19 cellular contexts compared by ENCODE assay signal in the genomic region with DNA sequence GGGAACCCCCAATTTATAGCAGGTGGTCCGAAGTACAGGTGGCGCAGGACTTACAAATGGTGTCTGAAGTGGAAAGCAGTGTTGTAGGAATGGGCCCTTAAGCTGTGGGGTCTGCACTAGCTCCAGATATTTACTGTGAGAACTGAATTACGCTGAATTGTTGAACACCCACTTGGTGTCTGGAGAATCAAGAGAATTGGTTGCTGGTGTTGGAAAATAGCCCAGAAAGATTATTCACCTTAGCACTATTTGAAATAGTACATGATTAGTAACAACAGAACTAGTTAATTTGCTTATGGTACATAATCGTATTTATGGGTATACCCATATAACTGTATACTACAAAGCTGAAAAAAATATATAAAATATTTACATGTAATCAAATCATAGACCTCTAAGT.
"Had no signal": no experiment of that assay in that cellular context is flagged by ENCODE, and none has a peak within 500 bp of the region (broad histone marks: within the 10 kb centered on the region; RNA-seq: fewer than 3 reads in every experiment).

No MANE protein-coding gene starts in this region.

- H3K4me3 ChIP-seq: right lobe of liver, smooth muscle cell, upper lobe of right lung had no signal

- H3K36me3 ChIP-seq: brain microvascular endothelial cell, right lobe of liver, upper lobe of right lung had no signal

- H3K27me3 Mint-ChIP-seq: activated CD4-positive, alpha-beta T cell treated with anti-CD3 and anti-CD28 coated beads, Interleukin-2, amount 10 ng/mL, durations not matched to agents 24 days and 14 days; dendritic cell treated with granulocyte-macrophage colony-stimulating factor and Interleukin-4, amounts not matched to agents 40 ng/mL and 50 ng/mL, for 4 days; effector memory CD8-positive, alpha-beta T cell; memory B cell; naive thymus-derived CD8-positive, alpha-beta T cell; stimulated activated naive CD8-positive, alpha-beta T cell treated with anti-CD3 and anti-CD28 coated beads, Interleukin-15, amount 100 ng/mL, for 72 hours had no signal

- H3K27me3 ChIP-seq: brain microvascular endothelial cell, right lobe of liver, upper lobe of right lung had no signal

- H3K9me3 Mint-ChIP-seq: activated CD4-positive, alpha-beta T cell treated with anti-CD3 and anti-CD28 coated beads, Interleukin-2, amount 10 ng/mL, durations not matched to agents 24 days and 14 days; activated naive CD4-positive, alpha-beta T cell treated with anti-CD3 and anti-CD28 coated beads, Interleukin-2, amount 50 U/mL, for 72 hours; dendritic cell treated with granulocyte-macrophage colony-stimulating factor and Interleukin-4, amounts not matched to agents 40 ng/mL and 50 ng/mL, for 4 days; effector memory CD8-positive, alpha-beta T cell; memory B cell; naive thymus-derived CD8-positive, alpha-beta T cell; stimulated activated naive CD8-positive, alpha-beta T cell treated with anti-CD3 and anti-CD28 coated beads, Interleukin-15, amount 100 ng/mL, for 72 hours; T-helper 1 cell treated with Interleukin-12 subunit alpha and Interleukin-12 subunit beta and Interleukin-4 antibody, amounts not matched to agents 30 μg/mL and 1 μg/mL, for 36 hours had no signal

- ATAC-seq: activated CD8-positive, alpha-beta T cell treated with anti-CD3 and anti-CD28 coated beads, Interleukin-2, amount 10 ng/mL, durations not matched to agents 7 days and 5 days; activated naive CD4-positive, alpha-beta T cell treated with anti-CD3 and anti-CD28 coated beads, Interleukin-2, amount 50 U/mL, for 72 hours; effector memory CD8-positive, alpha-beta T cell; naive thymus-derived CD8-positive, alpha-beta T cell; stimulated activated naive CD8-positive, alpha-beta T cell treated with anti-CD3 and anti-CD28 coated beads, Interleukin-15, amount 100 ng/mL, for 72 hours; upper lobe of right lung had no signal

- H3K4me2 ChIP-seq: smooth muscle cell had no signal

- DNase-seq: activated CD4-positive, alpha-beta T cell treated with anti-CD3 and anti-CD28 coated beads, Interleukin-2, amount 10 ng/mL, durations not matched to agents 24 days and 14 days; activated CD4-positive, CD25-positive, alpha-beta regulatory T cell; activated CD8-positive, alpha-beta memory T cell treated with anti-CD3 and anti-CD28 coated beads, Interleukin-2, amount 50 U/mL, for 4 hours; activated CD8-positive, alpha-beta T cell treated with anti-CD3 and anti-CD28 coated beads, Interleukin-2, amount 10 ng/mL, durations not matched to agents 7 days and 5 days; activated gamma-delta T cell; activated T-cell treated with anti-CD3 and anti-CD28 coated beads, Interleukin-2, amount 50 U/mL, for 48 hours; brain microvascular endothelial cell; effector memory CD8-positive, alpha-beta T cell; islet precursor cell; naive thymus-derived CD8-positive, alpha-beta T cell; right lobe of liver; stimulated activated naive CD8-positive, alpha-beta T cell treated with anti-CD3 and anti-CD28 coated beads, Interleukin-15, amount 100 ng/mL, for 72 hours; upper lobe of right lung had no signal

- H3K4me3 Mint-ChIP-seq: activated CD4-positive, alpha-beta T cell treated with anti-CD3 and anti-CD28 coated beads, Interleukin-2, amount 10 ng/mL, durations not matched to agents 24 days and 14 days; activated CD8-positive, alpha-beta T cell treated with anti-CD3 and anti-CD28 coated beads, Interleukin-2, amount 10 ng/mL, durations not matched to agents 7 days and 5 days; dendritic cell treated with granulocyte-macrophage colony-stimulating factor and Interleukin-4, amounts not matched to agents 40 ng/mL and 50 ng/mL, for 4 days; effector memory CD8-positive, alpha-beta T cell; memory B cell; naive thymus-derived CD8-positive, alpha-beta T cell; stimulated activated naive CD8-positive, alpha-beta T cell treated with anti-CD3 and anti-CD28 coated beads, Interleukin-15, amount 100 ng/mL, for 72 hours; T-helper 1 cell treated with Interleukin-12 subunit alpha and Interleukin-12 subunit beta and Interleukin-4 antibody, amounts not matched to agents 30 μg/mL and 1 μg/mL, for 36 hours had no signal

- H3K27ac ChIP-seq: brain microvascular endothelial cell, epithelial cell of prostate, right lobe of liver, upper lobe of right lung had no signal

- H3K9me3 ChIP-seq: right lobe of liver, upper lobe of right lung had no signal

- H3K27ac Mint-ChIP-seq: activated CD4-positive, alpha-beta T cell treated with anti-CD3 and anti-CD28 coated beads, Interleukin-2, amount 10 ng/mL, durations not matched to agents 24 days and 14 days; activated CD8-positive, alpha-beta T cell treated with anti-CD3 and anti-CD28 coated beads, Interleukin-2, amount 10 ng/mL, durations not matched to agents 7 days and 5 days; activated naive CD4-positive, alpha-beta T cell treated with anti-CD3 and anti-CD28 coated beads, Interleukin-2, amount 50 U/mL, for 72 hours; dendritic cell treated with granulocyte-macrophage colony-stimulating factor and Interleukin-4, amounts not matched to agents 40 ng/mL and 50 ng/mL, for 4 days; effector memory CD8-positive, alpha-beta T cell; memory B cell; stimulated activated naive CD8-positive, alpha-beta T cell treated with anti-CD3 and anti-CD28 coated beads, Interleukin-15, amount 100 ng/mL, for 72 hours; T-helper 1 cell treated with Interleukin-12 subunit alpha and Interleukin-12 subunit beta and Interleukin-4 antibody, amounts not matched to agents 30 μg/mL and 1 μg/mL, for 36 hours had no signal

- H3K4me1 ChIP-seq: upper lobe of right lung had no signal
